1 cellular context compared by ENCODE assay signal in the genomic region with DNA sequence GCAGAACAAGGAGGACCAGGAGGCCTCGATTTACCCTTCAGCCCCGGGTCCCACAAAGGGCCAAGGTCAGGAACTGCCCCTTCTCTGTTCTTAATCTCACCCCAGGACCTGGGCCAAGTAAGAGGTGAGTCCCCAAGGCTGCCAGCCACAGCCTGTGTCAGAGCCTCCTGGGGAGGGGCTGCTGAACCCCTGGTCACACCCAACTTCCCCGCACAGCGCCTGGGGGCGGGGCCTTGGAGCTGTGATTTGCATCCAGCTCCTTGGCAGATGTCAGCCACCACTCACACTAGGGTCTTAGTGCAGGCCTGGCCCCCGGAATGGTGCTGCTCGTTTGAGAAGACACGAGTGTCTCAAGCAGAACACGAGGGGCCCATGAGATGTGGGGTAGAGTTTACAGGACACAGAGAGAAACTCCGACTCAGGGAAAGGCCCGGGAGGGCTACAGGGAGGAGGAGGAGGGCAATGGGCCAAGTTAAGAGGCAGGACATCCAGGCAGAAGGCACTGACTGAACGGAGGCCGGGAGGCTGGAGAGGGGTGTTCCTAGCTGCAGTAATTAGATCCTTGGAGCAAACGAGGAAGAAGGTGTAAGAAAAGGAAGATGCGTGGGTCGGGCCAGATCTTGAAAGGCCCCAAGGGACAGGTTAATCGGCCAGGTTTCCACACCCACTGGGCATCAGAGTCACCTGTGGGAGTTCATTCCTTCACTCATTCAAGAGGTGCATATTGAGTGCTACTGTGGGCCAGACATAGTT.
TF ChIP-seq lines count a peak whose summit lies in the region.

No MANE protein-coding gene starts in this region.

TF ChIP-seq in GM23338, 12 proteins besides CTCF, POLR2A, EP300 and RAD21 (continued from another document):
- TF ChIP-seq, protein P1, sequence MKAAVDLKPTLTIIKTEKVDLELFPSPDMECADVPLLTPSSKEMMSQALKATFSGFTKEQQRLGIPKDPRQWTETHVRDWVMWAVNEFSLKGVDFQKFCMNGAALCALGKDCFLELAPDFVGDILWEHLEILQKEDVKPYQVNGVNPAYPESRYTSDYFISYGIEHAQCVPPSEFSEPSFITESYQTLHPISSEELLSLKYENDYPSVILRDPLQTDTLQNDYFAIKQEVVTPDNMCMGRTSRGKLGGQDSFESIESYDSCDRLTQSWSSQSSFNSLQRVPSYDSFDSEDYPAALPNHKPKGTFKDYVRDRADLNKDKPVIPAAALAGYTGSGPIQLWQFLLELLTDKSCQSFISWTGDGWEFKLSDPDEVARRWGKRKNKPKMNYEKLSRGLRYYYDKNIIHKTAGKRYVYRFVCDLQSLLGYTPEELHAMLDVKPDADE (IDR thresholded peaks at IDR 0.05), result no peak
- TF ChIP-seq, protein P2, sequence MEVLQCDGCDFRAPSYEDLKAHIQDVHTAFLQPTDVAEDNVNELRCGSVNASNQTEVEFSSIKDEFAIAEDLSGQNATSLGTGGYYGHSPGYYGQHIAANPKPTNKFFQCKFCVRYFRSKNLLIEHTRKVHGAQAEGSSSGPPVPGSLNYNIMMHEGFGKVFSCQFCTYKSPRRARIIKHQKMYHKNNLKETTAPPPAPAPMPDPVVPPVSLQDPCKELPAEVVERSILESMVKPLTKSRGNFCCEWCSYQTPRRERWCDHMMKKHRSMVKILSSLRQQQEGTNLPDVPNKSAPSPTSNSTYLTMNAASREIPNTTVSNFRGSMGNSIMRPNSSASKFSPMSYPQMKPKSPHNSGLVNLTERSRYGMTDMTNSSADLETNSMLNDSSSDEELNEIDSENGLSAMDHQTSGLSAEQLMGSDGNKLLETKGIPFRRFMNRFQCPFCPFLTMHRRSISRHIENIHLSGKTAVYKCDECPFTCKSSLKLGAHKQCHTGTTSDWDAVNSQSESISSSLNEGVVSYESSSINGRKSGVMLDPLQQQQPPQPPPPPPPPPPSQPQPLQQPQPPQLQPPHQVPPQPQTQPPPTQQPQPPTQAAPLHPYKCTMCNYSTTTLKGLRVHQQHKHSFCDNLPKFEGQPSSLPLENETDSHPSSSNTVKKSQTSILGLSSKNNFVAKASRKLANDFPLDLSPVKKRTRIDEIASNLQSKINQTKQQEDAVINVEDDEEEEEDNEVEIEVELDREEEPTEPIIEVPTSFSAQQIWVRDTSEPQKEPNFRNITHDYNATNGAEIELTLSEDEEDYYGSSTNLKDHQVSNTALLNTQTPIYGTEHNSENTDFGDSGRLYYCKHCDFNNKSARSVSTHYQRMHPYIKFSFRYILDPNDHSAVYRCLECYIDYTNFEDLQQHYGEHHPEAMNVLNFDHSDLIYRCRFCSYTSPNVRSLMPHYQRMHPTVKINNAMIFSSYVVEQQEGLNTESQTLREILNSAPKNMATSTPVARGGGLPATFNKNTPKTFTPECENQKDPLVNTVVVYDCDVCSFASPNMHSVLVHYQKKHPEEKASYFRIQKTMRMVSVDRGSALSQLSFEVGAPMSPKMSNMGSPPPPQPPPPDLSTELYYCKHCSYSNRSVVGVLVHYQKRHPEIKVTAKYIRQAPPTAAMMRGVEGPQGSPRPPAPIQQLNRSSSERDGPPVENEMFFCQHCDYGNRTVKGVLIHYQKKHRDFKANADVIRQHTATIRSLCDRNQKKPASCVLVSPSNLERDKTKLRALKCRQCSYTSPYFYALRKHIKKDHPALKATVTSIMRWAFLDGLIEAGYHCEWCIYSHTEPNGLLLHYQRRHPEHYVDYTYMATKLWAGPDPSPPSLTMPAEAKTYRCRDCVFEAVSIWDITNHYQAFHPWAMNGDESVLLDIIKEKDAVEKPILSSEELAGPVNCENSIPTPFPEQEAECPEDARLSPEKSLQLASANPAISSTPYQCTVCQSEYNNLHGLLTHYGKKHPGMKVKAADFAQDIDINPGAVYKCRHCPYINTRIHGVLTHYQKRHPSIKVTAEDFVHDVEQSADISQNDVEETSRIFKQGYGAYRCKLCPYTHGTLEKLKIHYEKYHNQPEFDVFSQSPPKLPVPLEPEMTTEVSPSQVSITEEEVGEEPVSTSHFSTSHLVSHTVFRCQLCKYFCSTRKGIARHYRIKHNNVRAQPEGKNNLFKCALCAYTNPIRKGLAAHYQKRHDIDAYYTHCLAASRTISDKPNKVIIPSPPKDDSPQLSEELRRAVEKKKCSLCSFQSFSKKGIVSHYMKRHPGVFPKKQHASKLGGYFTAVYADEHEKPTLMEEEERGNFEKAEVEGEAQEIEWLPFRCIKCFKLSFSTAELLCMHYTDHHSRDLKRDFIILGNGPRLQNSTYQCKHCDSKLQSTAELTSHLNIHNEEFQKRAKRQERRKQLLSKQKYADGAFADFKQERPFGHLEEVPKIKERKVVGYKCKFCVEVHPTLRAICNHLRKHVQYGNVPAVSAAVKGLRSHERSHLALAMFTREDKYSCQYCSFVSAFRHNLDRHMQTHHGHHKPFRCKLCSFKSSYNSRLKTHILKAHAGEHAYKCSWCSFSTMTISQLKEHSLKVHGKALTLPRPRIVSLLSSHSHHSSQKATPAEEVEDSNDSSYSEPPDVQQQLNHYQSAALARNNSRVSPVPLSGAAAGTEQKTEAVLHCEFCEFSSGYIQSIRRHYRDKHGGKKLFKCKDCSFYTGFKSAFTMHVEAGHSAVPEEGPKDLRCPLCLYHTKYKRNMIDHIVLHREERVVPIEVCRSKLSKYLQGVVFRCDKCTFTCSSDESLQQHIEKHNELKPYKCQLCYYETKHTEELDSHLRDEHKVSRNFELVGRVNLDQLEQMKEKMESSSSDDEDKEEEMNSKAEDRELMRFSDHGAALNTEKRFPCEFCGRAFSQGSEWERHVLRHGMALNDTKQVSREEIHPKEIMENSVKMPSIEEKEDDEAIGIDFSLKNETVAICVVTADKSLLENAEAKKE (CRISPR knock-in tag; IDR thresholded peaks at IDR 0.05), result no peak
- TF ChIP-seq STAT1 (IDR thresholded peaks at IDR 0.05; ENCODE audit: unreplicated experiment) (no peak), ZNF114 (CRISPR knock-in tag; IDR thresholded peaks at IDR 0.05) (no peak), CREB1 (CRISPR knock-in tag; IDR thresholded peaks at IDR 0.05; ENCODE audit: low read depth) (no peak), EZH2phosphoT487 (IDR thresholded peaks at IDR 0.05; ENCODE audit: unreplicated experiment) (no peak)
TF ChIP-seq in GM23338: peak in this region for 0.
